Comparison of ENCODE assay signal across 27 cellular contexts in genomic region chr4:101035522-101035921, GRCh38.
"Had no signal": no experiment of that assay in that cellular context is flagged by ENCODE, and none has a peak within 500 bp of the region (broad histone marks: within the 10 kb centered on the region; RNA-seq: fewer than 3 reads in every experiment).

No MANE protein-coding gene starts in this region.

- ATAC-seq: activated CD4-positive, CD25-positive, alpha-beta regulatory T cell treated with anti-CD3 and anti-CD28 coated beads, Interleukin-2, amount 50 U/mL, for 24 hours; activated naive CD4-positive, alpha-beta T cell treated with anti-CD3 and anti-CD28 coated beads, Interleukin-2, amount 50 U/mL, for 72 hours; heart left ventricle; left lobe of liver; right lobe of liver; stimulated activated effector memory CD8-positive, alpha-beta T cell treated with anti-CD3 and anti-CD28 coated beads, Interleukin-12 subunit alpha, Interleukin-12 subunit beta, amount 100 ng/mL, for 72 hours; T-cell had no signal

- H3K27me3 Mint-ChIP-seq: activated CD4-positive, alpha-beta memory T cell treated with anti-CD3 and anti-CD28 coated beads, Interleukin-2, amount 10 ng/mL, durations not matched to agents 7 days and 5 days; activated CD4-positive, alpha-beta T cell treated with anti-CD3 and anti-CD28 coated beads, Interleukin-2, amount 10 ng/mL, durations not matched to agents 24 days and 14 days; T-cell had no signal

- H3K4me3 ChIP-seq: breast epithelium, colonic mucosa, heart left ventricle, lung, right lobe of liver, skin epidermis, stomach, suprapubic skin, tibial nerve, uterus had no signal

- H3K9me3 Mint-ChIP-seq: activated CD4-positive, alpha-beta memory T cell treated with anti-CD3 and anti-CD28 coated beads, Interleukin-2, amount 10 ng/mL, durations not matched to agents 7 days and 5 days; activated CD4-positive, alpha-beta T cell treated with anti-CD3 and anti-CD28 coated beads, Interleukin-2, amount 10 ng/mL, durations not matched to agents 24 days and 14 days; activated naive CD4-positive, alpha-beta T cell treated with anti-CD3 and anti-CD28 coated beads, Interleukin-2, amount 50 U/mL, for 72 hours; activated T-helper 1 cell treated with anti-CD3 and anti-CD28 coated beads, Interleukin-12 subunit alpha, Interleukin-12 subunit beta, Interleukin-2, Interleukin-4 antibody, amounts not matched to agents 30 ng/mL and 10 ng/mL and 1 ng/mL, durations not matched to agents 14 hours and 24 hours and 36 hours; nephron; stimulated activated effector memory CD8-positive, alpha-beta T cell treated with anti-CD3 and anti-CD28 coated beads, Interleukin-12 subunit alpha, Interleukin-12 subunit beta, amount 100 ng/mL, for 72 hours; T-cell; T-helper 2 cell treated with Interferon-gamma antibody and Interleukin-4, amounts not matched to agents 5 μg/mL and 100 μg/mL, for 36 hours had no signal

- H3K27me3 ChIP-seq: breast epithelium, colonic mucosa, heart left ventricle, right lobe of liver, stomach, suprapubic skin, tibial nerve, uterus had no signal

- H3K4me3 Mint-ChIP-seq: activated CD4-positive, alpha-beta memory T cell treated with anti-CD3 and anti-CD28 coated beads, Interleukin-2, amount 10 ng/mL, durations not matched to agents 7 days and 5 days; activated CD4-positive, alpha-beta T cell treated with anti-CD3 and anti-CD28 coated beads, Interleukin-2, amount 10 ng/mL, durations not matched to agents 24 days and 14 days; activated T-helper 1 cell treated with anti-CD3 and anti-CD28 coated beads, Interleukin-12 subunit alpha, Interleukin-12 subunit beta, Interleukin-2, Interleukin-4 antibody, amounts not matched to agents 30 ng/mL and 10 ng/mL and 1 ng/mL, durations not matched to agents 14 hours and 24 hours and 36 hours; endodermal cell; nephron; stimulated activated effector memory CD8-positive, alpha-beta T cell treated with anti-CD3 and anti-CD28 coated beads, Interleukin-12 subunit alpha, Interleukin-12 subunit beta, amount 100 ng/mL, for 72 hours; T-cell; T-helper 2 cell treated with Interferon-gamma antibody and Interleukin-4, amounts not matched to agents 5 μg/mL and 100 μg/mL, for 36 hours had no signal

- H3K27ac Mint-ChIP-seq: activated CD4-positive, alpha-beta memory T cell treated with anti-CD3 and anti-CD28 coated beads, Interleukin-2, amount 10 ng/mL, durations not matched to agents 7 days and 5 days; activated CD4-positive, alpha-beta T cell treated with anti-CD3 and anti-CD28 coated beads, Interleukin-2, amount 10 ng/mL, durations not matched to agents 24 days and 14 days; activated naive CD4-positive, alpha-beta T cell treated with anti-CD3 and anti-CD28 coated beads, Interleukin-2, amount 50 U/mL, for 72 hours; activated T-helper 1 cell treated with anti-CD3 and anti-CD28 coated beads, Interleukin-12 subunit alpha, Interleukin-12 subunit beta, Interleukin-2, Interleukin-4 antibody, amounts not matched to agents 30 ng/mL and 10 ng/mL and 1 ng/mL, durations not matched to agents 14 hours and 24 hours and 36 hours; endodermal cell; nephron; stimulated activated effector memory CD8-positive, alpha-beta T cell treated with anti-CD3 and anti-CD28 coated beads, Interleukin-12 subunit alpha, Interleukin-12 subunit beta, amount 100 ng/mL, for 72 hours; T-cell; T-helper 2 cell treated with Interferon-gamma antibody and Interleukin-4, amounts not matched to agents 5 μg/mL and 100 μg/mL, for 36 hours had no signal

- H3K9me3 ChIP-seq: breast epithelium, colonic mucosa, heart left ventricle, right lobe of liver, stomach, suprapubic skin, tibial nerve, uterus had no signal

- H3K4me1 Mint-ChIP-seq: nephron had no signal

- H3K27ac ChIP-seq: breast epithelium, colonic mucosa, epithelial cell of prostate, heart left ventricle, right lobe of liver, stomach, suprapubic skin, tibial nerve, uterus, VCaP had no signal

- H3K4me1 ChIP-seq: breast epithelium, colonic mucosa, right lobe of liver, suprapubic skin, uterus had no signal

- H3K36me3 ChIP-seq: breast epithelium, colonic mucosa, right lobe of liver, uterus had no signal

- DNase-seq: activated CD4-positive, alpha-beta memory T cell treated with anti-CD3 and anti-CD28 coated beads, Interleukin-2, amount 10 ng/mL, durations not matched to agents 7 days and 5 days; activated CD4-positive, alpha-beta T cell treated with anti-CD3 and anti-CD28 coated beads, Interleukin-2, amount 10 ng/mL, durations not matched to agents 24 days and 14 days; colonic mucosa; endodermal cell; heart left ventricle; kidney; midbrain; nucleus accumbens; right lobe of liver; stimulated activated CD4-positive, alpha-beta T cell treated with anti-CD3 and anti-CD28 coated beads, Interleukin-2, amount 100 ng/mL, for 24 hours; stomach; T-cell; uterus had no signal
